In genomic region chr9:133375724-133376654, GRCh38 we compare ENCODE assay signal across 8 cellular contexts. TPM values are rescaled to one million over a fixed set of nuclear protein-coding genes. Genes with fewer than 3 reads are reported as not detected.
DNase-seq lines count a peak whose midpoint lies in the region; ATAC-seq lines count a peak whose summit lies in the region.

Gene STKLD1 (plus strand): TSS chr9:133376366. CDS start chr9:133376474, 108 bp downstream.
Gene SURF4 (minus strand): TSS chr9:133376060. CDS start chr9:133375969, 91 bp downstream.

- peaks cover 25% of the 10 kb centered on the region for H3K4me1 Mint-ChIP-seq in activated T-helper 2 cell treated with anti-CD3 and anti-CD28 coated beads, Interferon-gamma antibody, Interleukin-2, Interleukin-4, amounts not matched to agents 10 μg/mL and 5 μg/mL and 100 μg/mL, durations not matched to agents 14 hours and 24 hours and 36 hours (ENCODE audit: low read depth)
- H3K4me1 Mint-ChIP-seq in natural killer cell treated with Interleukin-12 subunit alpha and Interleukin-12 subunit beta and Interleukin-15 and Interleukin-18, amount 100 ng/mL, for 72 hours (ENCODE audit: low read depth in 2 of 2) = peaks cover 23 to 27% of the 10 kb centered on the region in 2 donors

- intact Hi-C loops in activated T-helper 2 cell treated with anti-CD3 and anti-CD28 coated beads, Interferon-gamma antibody, Interleukin-2, Interleukin-4, amounts not matched to agents 10 μg/mL and 5 μg/mL and 100 μg/mL, durations not matched to agents 14 hours and 24 hours and 36 hours (cut with micrococcal nuclease) = loop anchor here (1.0 to 10.0 kb wide), 4 partner anchors 28 to 341 kb away; partner anchors contain the start of genes GTF3C5, MED22, REXO4 and RPL7A

- H3K27me3 ChIP-seq in H7 (ENCODE audit: control insufficient read depth, insufficient read depth, low read length) = peaks cover 11% of the 10 kb centered on the region

- H3K27me3 Mint-ChIP-seq in activated T-helper 2 cell treated with anti-CD3 and anti-CD28 coated beads, Interferon-gamma antibody, Interleukin-2, Interleukin-4, amounts not matched to agents 10 μg/mL and 5 μg/mL and 100 μg/mL, durations not matched to agents 14 hours and 24 hours and 36 hours (ENCODE audit: low read depth) = peaks cover 2% of the 10 kb centered on the region
- H3K27me3 Mint-ChIP-seq in natural killer cell treated with Interleukin-12 subunit alpha and Interleukin-12 subunit beta and Interleukin-15 and Interleukin-18, amount 100 ng/mL, for 72 hours = no peaks in the 10 kb centered on the region

- peaks cover 39% of the 10 kb centered on the region for H3K36me3 Mint-ChIP-seq in activated T-helper 2 cell treated with anti-CD3 and anti-CD28 coated beads, Interferon-gamma antibody, Interleukin-2, Interleukin-4, amounts not matched to agents 10 μg/mL and 5 μg/mL and 100 μg/mL, durations not matched to agents 14 hours and 24 hours and 36 hours (ENCODE audit: low read depth)
- peaks cover 13% of the 10 kb centered on the region for H3K36me3 Mint-ChIP-seq in natural killer cell treated with Interleukin-12 subunit alpha and Interleukin-12 subunit beta and Interleukin-15 and Interleukin-18, amount 100 ng/mL, for 72 hours

- peak within 1 kb of the TSS; percentile 96 for H3K27ac Mint-ChIP-seq in activated T-helper 2 cell treated with anti-CD3 and anti-CD28 coated beads, Interferon-gamma antibody, Interleukin-2, Interleukin-4, amounts not matched to agents 10 μg/mL and 5 μg/mL and 100 μg/mL, durations not matched to agents 14 hours and 24 hours and 36 hours
- H3K27ac Mint-ChIP-seq in natural killer cell treated with Interleukin-12 subunit alpha and Interleukin-12 subunit beta and Interleukin-15 and Interleukin-18, amount 100 ng/mL, for 72 hours = peak within 1 kb of the TSS; percentile 96 to 99

- H3K4me3 Mint-ChIP-seq in activated T-helper 2 cell treated with anti-CD3 and anti-CD28 coated beads, Interferon-gamma antibody, Interleukin-2, Interleukin-4, amounts not matched to agents 10 μg/mL and 5 μg/mL and 100 μg/mL, durations not matched to agents 14 hours and 24 hours and 36 hours (ENCODE audit: low read depth) = peak within 1 kb of the TSS; percentile 87
- H3K4me3 Mint-ChIP-seq in natural killer cell treated with Interleukin-12 subunit alpha and Interleukin-12 subunit beta and Interleukin-15 and Interleukin-18, amount 100 ng/mL, for 72 hours = peak within 1 kb of the TSS; percentile 89

- no peaks in the 10 kb centered on the region for H3K9me3 Mint-ChIP-seq in activated T-helper 2 cell treated with anti-CD3 and anti-CD28 coated beads, Interferon-gamma antibody, Interleukin-2, Interleukin-4, amounts not matched to agents 10 μg/mL and 5 μg/mL and 100 μg/mL, durations not matched to agents 14 hours and 24 hours and 36 hours
- H3K9me3 Mint-ChIP-seq in natural killer cell treated with Interleukin-12 subunit alpha and Interleukin-12 subunit beta and Interleukin-15 and Interleukin-18, amount 100 ng/mL, for 72 hours = no peaks in the 10 kb centered on the region

- peaks cover 3% of the 10 kb centered on the region; the same call in 1 of the 2 replicates for H3K36me3 ChIP-seq in H7 (replicated peaks; ENCODE audit: control insufficient read depth, insufficient read depth, low read length)

- DNase-seq in ELF-1 (ENCODE audit: low read depth, low spot score) (peak; percentile 98), H7 (peak; percentile 100), LoVo (ENCODE audit: low spot score) (peak; percentile 96), RPMI8226 (peak; percentile 99), fibroblast of peridontal ligament (ENCODE audit: extremely low read depth) (peak; percentile 92)
- DNase-seq in activated T-helper 2 cell treated with anti-CD3 and anti-CD28 coated beads, Interferon-gamma antibody, Interleukin-2, Interleukin-4, amounts not matched to agents 10 μg/mL and 5 μg/mL and 100 μg/mL, durations not matched to agents 14 hours and 24 hours and 36 hours (ENCODE audit: low spot score) = peak; percentile 96
- DNase-seq in natural killer cell treated with Interleukin-12 subunit alpha and Interleukin-12 subunit beta and Interleukin-15 and Interleukin-18, amount 100 ng/mL, for 72 hours (ENCODE audit: low spot score) = peak; percentile 98
- peak; percentile 83 to 93 (median 90) for DNase-seq in stimulated activated naive CD4-positive, alpha-beta T cell (lab: John Stamatoyannopoulos, UW)

- H3K4me3 ChIP-seq in H7 (ENCODE audit: insufficient read depth, low read depth, low read length) = peak within 1 kb of the TSS; percentile 77

- ATAC-seq in natural killer cell treated with Interleukin-12 subunit alpha and Interleukin-12 subunit beta and Interleukin-15 and Interleukin-18, amount 100 ng/mL, for 72 hours = peak; percentile 92 to 96

RNA-seq across cellular contexts. Expression of gene STKLD1, which starts in this region (rescaled TPM):
- total RNA-seq in H7 (2014; rRNA removed; shearing (Covaris generic)) = 0.17 and 0.41 TPM in 2 replicates
- total RNA-seq in activated T-helper 2 cell treated with anti-CD3 and anti-CD28 coated beads, Interferon-gamma antibody, Interleukin-2, Interleukin-4, amounts not matched to agents 10 μg/mL and 5 μg/mL and 100 μg/mL, durations not matched to agents 14 hours and 24 hours and 36 hours = 0.87 and 1.0 TPM in 2 replicates
- under 1 TPM in 1 of 2 donors, not detected in 1; 0.19 TPM for total RNA-seq in natural killer cell treated with Interleukin-12 subunit alpha and Interleukin-12 subunit beta and Interleukin-15 and Interleukin-18, amount 100 ng/mL, for 72 hours

RNA-seq across cellular contexts. Expression of gene SURF4, which starts in this region (rescaled TPM):
- total RNA-seq in H7 (2014; rRNA removed; shearing (Covaris generic)) = 174 and 181 TPM in 2 replicates
- 388 and 393 TPM in 2 replicates for total RNA-seq in activated T-helper 2 cell treated with anti-CD3 and anti-CD28 coated beads, Interferon-gamma antibody, Interleukin-2, Interleukin-4, amounts not matched to agents 10 μg/mL and 5 μg/mL and 100 μg/mL, durations not matched to agents 14 hours and 24 hours and 36 hours
- 100 to 1,000 TPM; 390 to 433 TPM for total RNA-seq in natural killer cell treated with Interleukin-12 subunit alpha and Interleukin-12 subunit beta and Interleukin-15 and Interleukin-18, amount 100 ng/mL, for 72 hours

Comparison
In these comparisons a context has a peak if more than half of its experiments do, and no peak if none do; other contexts are left out.
1. Peak in every context shown above with its lines: DNase-seq, ATAC-seq and H3K4me3 ChIP-seq.